ENCODE assay signal across 22 cellular contexts in genomic region chr5:14959443-14960119, GRCh38.
A peak's percentile ranks its signal among the peaks of the same experiment; 100 is the strongest.
DNase-seq lines count a peak whose midpoint lies in the region; ATAC-seq and TF ChIP-seq lines count a peak whose summit lies in the region.
"Had no signal": no experiment of that assay in that cellular context is flagged by ENCODE, and none has a peak within 500 bp of the region (broad histone marks: within the 10 kb centered on the region; RNA-seq: fewer than 3 reads in every experiment).

No MANE protein-coding gene starts in this region.

- H3F3A ChIP-seq in smooth muscle cell (ENCODE audit: low read depth) = peaks cover 5% of the 10 kb centered on the region

- CTCF ChIA-PET in Panc1 (lab: Charles Lee) = no interaction called here

- H3K9me3 Mint-ChIP-seq in immature natural killer cell = no peaks in the 10 kb centered on the region
- H3K9me3 Mint-ChIP-seq: activated T-cell treated with anti-CD3 and anti-CD28 coated beads, Interleukin-2, amount 50 U/mL, for 4 hours had no signal

- H3K27me3 Mint-ChIP-seq in immature natural killer cell (ENCODE audit: low read depth in 3 of 3) = peaks cover 0 to 6% (median 2%) of the 10 kb centered on the region in 3 donors

- intact Hi-C loops in Panc1 (cut with micrococcal nuclease; ENCODE audit: unreplicated experiment) = no loop called here
- intact Hi-C loops in esophagus squamous epithelium (cut with DNase I) = no loop called here

- no peaks in the 10 kb centered on the region for H3K36me3 Mint-ChIP-seq in immature natural killer cell

- no peak overlapping the region for H2AFZ ChIP-seq in smooth muscle cell (ENCODE audit: low read depth)

- ATAC-seq in Panc1 = peak; percentile 68
- ATAC-seq: activated T-cell treated with anti-CD3 and anti-CD28 coated beads, Interleukin-2, amount 50 U/mL, for 4 hours had no signal

- no TSS peak for BruUV-seq in Panc1 (replicated peaks; lab: Mats Ljungman, UMichigan)

- H3K27me3 ChIP-seq in Panc1 (ENCODE audit: control insufficient read depth, insufficient read depth, low read length) = no peaks in the 10 kb centered on the region
- no peaks in the 10 kb centered on the region for H3K27me3 ChIP-seq in esophagus squamous epithelium
- H3K27me3 ChIP-seq in smooth muscle cell (ENCODE audit: low read depth) = no peaks in the 10 kb centered on the region
- H3K27me3 ChIP-seq: dorsolateral prefrontal cortex, tibial artery had no signal

- H3K9me3 ChIP-seq in Panc1 (ENCODE audit: control insufficient read depth, insufficient read depth, low read depth, low read length) (no peaks in the 10 kb centered on the region), esophagus squamous epithelium (no peaks in the 10 kb centered on the region), smooth muscle cell (replicated peaks; ENCODE audit: low read depth) (no peaks in the 10 kb centered on the region)
- H3K9me3 ChIP-seq: tibial artery had no signal

- no peak overlapping the region for H3K27ac Mint-ChIP-seq in immature natural killer cell

- no peak for TF ChIP-seq POLR2A in esophagus squamous epithelium (IDR thresholded peaks at IDR 0.05)

- H3K4me3 Mint-ChIP-seq in immature natural killer cell = no peak overlapping the region
- H3K4me3 Mint-ChIP-seq: activated T-cell treated with anti-CD3 and anti-CD28 coated beads, Interleukin-2, amount 50 U/mL, for 4 hours had no signal

- in situ Hi-C loops in Panc1 (cut with HindIII; ENCODE audit: low pct_unique_long_range_greater_than_20kb, low sequenced_read_pairs) = no loop called here

- H3K4me1 ChIP-seq in Panc1 (ENCODE audit: control insufficient read depth, insufficient read depth, low read length) = no peaks in the 10 kb centered on the region
- H3K4me1 ChIP-seq in esophagus squamous epithelium = peaks cover 0 to 18% (median 0%) of the 10 kb centered on the region in 3 donors
- H3K4me1 ChIP-seq in smooth muscle cell (ENCODE audit: low read depth) = no peaks in the 10 kb centered on the region
- H3K4me1 ChIP-seq: tibial artery had no signal

- H3K4me2 ChIP-seq in smooth muscle cell = no peak overlapping the region

- H3K79me2 ChIP-seq in smooth muscle cell (ENCODE audit: low read depth) = no peaks in the 10 kb centered on the region

- H3K27ac ChIP-seq in Panc1 (ENCODE audit: low read length) (no peak overlapping the region), esophagus squamous epithelium (peak overlapping the region in 3 of 4 donors; percentile 6 to 42 (median 17)), smooth muscle cell (ENCODE audit: low read depth) (peak overlapping the region; percentile 20)
- H3K27ac ChIP-seq: dorsolateral prefrontal cortex, tibial artery had no signal

- POLR2A ChIA-PET in Panc1 (lab: Charles Lee) = interaction anchor here (0.6 kb wide), 1 partner anchor 350 kb away, joined by 13 read pairs; no protein-coding TSS in a partner anchor

- 34 to 55% methylated on average over 9 to 10 of the region's 12 CpGs for WGBS in esophagus squamous epithelium, 2 donors
- 82% methylated on average over 12 of the region's 12 CpGs for WGBS in smooth muscle cell (ENCODE audit: low lambda C conversion rate)

- H4K20me1 ChIP-seq in smooth muscle cell (ENCODE audit: low read depth) = no peaks in the 10 kb centered on the region

- no peak for TF ChIP-seq CTCF in Panc1 (IDR thresholded peaks at IDR 0.05)
- TF ChIP-seq CTCF in esophagus squamous epithelium (IDR thresholded peaks at IDR 0.05) = no peak
- no peak for TF ChIP-seq CTCF in smooth muscle cell (IDR thresholded peaks at IDR 0.05; ENCODE audit: borderline replicate concordance, insufficient read depth, poor library complexity, severe bottlenecking)

- DNase-seq in HPDE6-E6E7 (ENCODE audit: extremely low spot score) (peak; percentile 81), Panc1 (ENCODE audit: low read depth, low spot score) (peak; percentile 64), esophagus squamous epithelium (lab: John Stamatoyannopoulos, UW) (no peak), smooth muscle cell (lab: John Stamatoyannopoulos, UW; ENCODE audit: unreplicated experiment) (no peak), immature natural killer cell (no peak), anterior cingulate cortex (lab: John Stamatoyannopoulos, UW) (no peak), NCI-H226 (no peak)
- DNase-seq: activated CD4-positive, alpha-beta T cell treated with anti-CD3 and anti-CD28 coated beads for 1 hour; activated naive CD4-positive, alpha-beta T cell; activated T-cell treated with anti-CD3 and anti-CD28 coated beads, Interleukin-2, amount 50 U/mL, for 4 hours; amniotic stem cell; caudate nucleus; dorsolateral prefrontal cortex; EL; hypothalamus; kidney; NCI-H1417; NCI-H69; SHP77 treated with DMSO at 0.1 percent for 48 hours; stimulated activated CD4-positive, alpha-beta T cell treated with anti-CD3 and anti-CD28 coated beads, Interleukin-4, amount 100 ng/mL, for 24 hours; stimulated activated naive CD4-positive, alpha-beta T cell treated with Interleukin-2 at 50 U/mL for 16 hours; tibial artery had no signal

- H3K36me3 ChIP-seq in Panc1 (ENCODE audit: control insufficient read depth, insufficient read depth, low read length) (no peaks in the 10 kb centered on the region), esophagus squamous epithelium (no peaks in the 10 kb centered on the region), smooth muscle cell (ENCODE audit: low read depth) (no peaks in the 10 kb centered on the region)
- H3K36me3 ChIP-seq: tibial artery had no signal

- H3K9ac ChIP-seq in smooth muscle cell (ENCODE audit: low read depth) = no peak overlapping the region

- H3K4me3 ChIP-seq in Panc1 (ENCODE audit: low read depth in 2 of 2, low read length in 2 of 2) = no peak overlapping the region
- H3K4me3 ChIP-seq in esophagus squamous epithelium = no peak overlapping the region
- no peak overlapping the region for H3K4me3 ChIP-seq in smooth muscle cell
- H3K4me3 ChIP-seq: dorsolateral prefrontal cortex, tibial artery had no signal

- H3K4me1 Mint-ChIP-seq in immature natural killer cell = no peaks in the 10 kb centered on the region

Comparison
In these comparisons a context has a peak if more than half of its experiments do, and no peak if none do; other contexts are left out.
1. DNase-seq: peak in HPDE6-E6E7 (single experiment) and Panc1 (single experiment); none in esophagus squamous epithelium (single experiment), smooth muscle cell (single experiment), immature natural killer cell (0 of 3), anterior cingulate cortex (0 of 58) and NCI-H226 (single experiment).